13 cellular contexts compared by ENCODE assay signal in the genomic region with DNA sequence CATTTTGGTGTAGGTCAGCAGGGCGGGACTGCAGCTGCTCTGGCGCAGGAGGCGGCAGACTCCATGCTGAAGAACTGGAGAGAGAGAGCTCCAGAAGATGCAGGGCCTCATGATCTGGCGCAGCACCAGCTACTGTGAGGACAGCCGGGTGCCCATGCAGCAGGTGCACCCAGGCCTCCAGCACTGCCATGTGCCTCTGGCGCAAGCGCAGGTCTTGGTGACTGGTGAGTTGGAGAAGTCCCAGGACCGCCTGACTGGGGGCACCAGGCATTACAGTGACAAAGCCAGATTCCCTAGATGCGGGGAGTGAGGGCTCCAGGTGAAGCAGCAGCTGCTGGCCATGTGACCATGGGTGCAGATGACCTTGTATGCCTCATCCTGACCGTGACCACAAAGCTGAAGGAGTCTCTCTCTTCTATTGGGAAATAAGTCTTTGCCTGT. TPM values are rescaled to one million over a fixed set of nuclear protein-coding genes. Genes with fewer than 3 reads are reported as not detected.
DNase-seq lines count a peak whose midpoint lies in the region; ATAC-seq and TF ChIP-seq lines count a peak whose summit lies in the region.
"Had no signal": no experiment of that assay in that cellular context is flagged by ENCODE, and none has a peak within 500 bp of the region (broad histone marks: within the 10 kb centered on the region; RNA-seq: fewer than 3 reads in every experiment).

No MANE protein-coding gene starts in this region.

- POLR2A ChIA-PET in RWPE1 (lab: Yijun Ruan, JAX; ENCODE audit: low non-redundant PET), result no interaction called here

- intact Hi-C loops in left cardiac atrium (cut with DNase I), result no loop called here
- intact Hi-C loops in heart right ventricle (cut with DNase I), result no loop called here

- peaks cover 0 to 6% (median 0%) of the 10 kb centered on the region in 7 donors for H3K27me3 ChIP-seq in heart right ventricle

- CTCF ChIA-PET in RWPE1 (lab: Yijun Ruan, JAX), result no interaction called here

- TF ChIP-seq CTCF in heart right ventricle (IDR thresholded peaks at IDR 0.05), result no peak
- no peak for TF ChIP-seq CTCF in fibroblast of villous mesenchyme (IDR thresholded peaks at IDR 0.05; ENCODE audit: insufficient read depth, low read depth, low read length)
- TF ChIP-seq CTCF in RWPE1 (conservative IDR thresholded peaks at IDR 0.05; ENCODE audit: low read depth), result no peak

- ATAC-seq in left cardiac atrium (no peak), heart right ventricle (no peak), GM18870 (IDR thresholded peaks at IDR 0.05; ENCODE audit: unreplicated experiment) (no peak)
- ATAC-seq: PC-3; stimulated activated memory B cell treated with anti-CD40 and anti-IgM and Interleukin-4, amounts not matched to agents 10 μg/mL and 1 μg/mL and 100 μg/mL, for 72 hours had no signal

- H3K27ac ChIP-seq in heart right ventricle, result no peak overlapping the region
- H3K27ac ChIP-seq in RWPE1, result no peak overlapping the region

- no peaks in the 10 kb centered on the region for H3K36me3 ChIP-seq in heart right ventricle

- peaks cover 0 to 8% (median 0%) of the 10 kb centered on the region in 9 donors for H3K4me1 ChIP-seq in heart right ventricle

- H3K4me3 ChIP-seq in heart right ventricle, result no peak overlapping the region
- H3K4me3 ChIP-seq in fibroblast of villous mesenchyme (ENCODE audit: low read depth, low read length), result no peak overlapping the region

- 93% methylated on average over 10 of the region's 10 CpGs for WGBS in heart right ventricle, 2 donors

- DNase-seq in left cardiac atrium (peak; percentile 10), heart right ventricle (no peak), NCI-H345 (lab: John Stamatoyannopoulos, UW) (peak; percentile 83), fibroblast of villous mesenchyme (ENCODE audit: low read depth) (peak; percentile 30), GM19238 (ENCODE audit: insufficient read length, low spot score) (no peak), RWPE1 (ENCODE audit: low spot score) (no peak), NCI-H1417 treated with DMSO at 0.1 percent for 48 hours (lab: John Stamatoyannopoulos, UW) (no peak)
- DNase-seq: immature natural killer cell; PC-3; stimulated activated CD4-positive, alpha-beta T cell treated with anti-CD3 and anti-CD28 coated beads, Interleukin-4, amount 100 ng/mL, for 1 hour; T1000 had no signal

- no peaks in the 10 kb centered on the region for H3K9me3 ChIP-seq in heart right ventricle

RNA-seq across cellular contexts. Expression of a gene that starts 24.3 kb away (rescaled TPM):
- total RNA-seq in left cardiac atrium (10 to 100 TPM; 41.4 to 42.3 TPM), heart right ventricle (10 to 100 TPM; 35.9 to 44.7 (median 41.0) TPM), fibroblast of villous mesenchyme (31.2 and 32.4 TPM in 2 replicates)
- polyA plus RNA-seq in heart right ventricle, result 10 to 100 TPM; 29.0 to 29.1 TPM

Comparison
In these comparisons a context has a peak if more than half of its experiments do, and no peak if none do; other contexts are left out.
1. DNase-seq: peak in left cardiac atrium (single experiment), NCI-H345 (single experiment) and fibroblast of villous mesenchyme (single experiment); none in heart right ventricle (0 of 2), GM19238 (single experiment), RWPE1 (single experiment) and NCI-H1417 treated with DMSO at 0.1 percent for 48 hours (single experiment).